Comparison of ENCODE assay signal across 10 cellular contexts in the genomic region with DNA sequence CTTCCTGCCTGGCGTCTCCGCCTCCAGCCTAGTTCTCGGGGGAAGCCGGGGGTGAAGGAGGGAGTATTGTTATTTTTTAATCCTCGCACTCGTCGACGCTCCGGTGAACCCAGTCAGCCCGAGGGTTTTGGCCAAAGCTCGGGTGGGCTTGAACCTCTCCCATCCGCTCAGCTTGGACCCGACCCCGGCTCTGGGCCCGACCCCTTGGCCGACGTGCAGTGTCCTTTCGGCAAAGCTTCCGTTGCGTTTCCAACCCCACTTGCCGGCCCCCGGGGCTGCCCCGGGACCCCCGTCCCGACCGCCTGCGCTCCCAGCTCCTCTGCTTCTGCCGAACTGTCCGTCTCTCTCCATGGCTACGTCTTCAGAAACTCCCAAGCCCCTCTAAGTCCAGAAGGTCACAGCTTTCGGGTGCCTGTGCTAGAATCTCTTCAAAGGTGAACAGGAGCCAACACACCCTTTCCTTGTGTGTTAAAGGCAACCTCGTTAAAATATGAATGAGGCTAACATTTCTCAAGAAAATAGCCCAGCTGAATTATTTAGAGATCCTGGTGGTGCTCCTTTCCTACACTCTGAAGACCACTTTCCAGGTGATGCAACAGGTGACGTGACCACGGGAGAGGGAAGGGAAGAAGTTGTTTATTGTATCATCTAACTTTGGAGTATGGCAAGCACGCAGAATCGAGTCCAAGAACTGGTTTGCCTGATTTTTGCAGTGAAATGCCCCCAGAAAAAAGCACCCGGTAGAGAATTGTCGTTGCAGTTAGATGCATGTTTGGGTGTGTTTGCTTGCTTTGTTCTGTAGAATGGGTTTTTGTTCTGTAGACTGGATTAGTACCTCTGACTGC. TPM values are rescaled to one million over a fixed set of nuclear protein-coding genes. Genes with fewer than 3 reads are reported as not detected.
DNase-seq lines count a peak whose midpoint lies in the region; ATAC-seq and TF ChIP-seq lines count a peak whose summit lies in the region.
"Had no signal": no experiment of that assay in that cellular context is flagged by ENCODE, and none has a peak within 500 bp of the region (broad histone marks: within the 10 kb centered on the region; RNA-seq: fewer than 3 reads in every experiment).

No MANE protein-coding gene starts in this region.

- peak overlapping the region; percentile 84 for H3K27ac ChIP-seq in CD4-positive, CD25-positive, alpha-beta regulatory T cell (ENCODE audit: insufficient read depth, low read length, poor library complexity, severe bottlenecking)
- peak overlapping the region; percentile 89 to 93 for H3K27ac ChIP-seq in tibial artery

- no peaks in the 10 kb centered on the region for H3K9me3 ChIP-seq in CD4-positive, CD25-positive, alpha-beta regulatory T cell (ENCODE audit: control insufficient read depth in 2 of 2, low read length in 2 of 2)
- no peaks in the 10 kb centered on the region for H3K9me3 ChIP-seq in tibial artery

- H3K27me3 Mint-ChIP-seq in CD4-positive, CD25-positive, alpha-beta regulatory T cell: peaks cover 7% of the 10 kb centered on the region
- no peaks in the 10 kb centered on the region for H3K27me3 Mint-ChIP-seq in effector memory CD8-positive, alpha-beta T cell
- peaks cover 1% of the 10 kb centered on the region for H3K27me3 Mint-ChIP-seq in activated T-helper 2 cell treated with anti-CD3 and anti-CD28 coated beads, Interferon-gamma antibody, Interleukin-2, Interleukin-4, amounts not matched to agents 10 μg/mL and 5 μg/mL and 100 μg/mL, durations not matched to agents 14 hours and 24 hours and 36 hours (ENCODE audit: low read depth)
- H3K27me3 Mint-ChIP-seq: naive B cell had no signal

- TF ChIP-seq CTCF in kidney epithelial cell (IDR thresholded peaks at IDR 0.05; ENCODE audit: insufficient read depth, low read length, poor library complexity, severe bottlenecking): no peak
- no peak for TF ChIP-seq CTCF in tibial artery (IDR thresholded peaks at IDR 0.05)

- ATAC-seq in CD4-positive, CD25-positive, alpha-beta regulatory T cell (ENCODE audit: low read depth in 2 of 2): no peak
- peak; percentile 2 for ATAC-seq in HG03354 (IDR thresholded peaks at IDR 0.05; ENCODE audit: poor library complexity, severe bottlenecking, unreplicated experiment)
- no peak for ATAC-seq in effector memory CD8-positive, alpha-beta T cell (replicated peaks)

- H3K9me3 Mint-ChIP-seq in CD4-positive, CD25-positive, alpha-beta regulatory T cell: no peaks in the 10 kb centered on the region
- no peaks in the 10 kb centered on the region for H3K9me3 Mint-ChIP-seq in effector memory CD8-positive, alpha-beta T cell
- H3K9me3 Mint-ChIP-seq in activated T-helper 2 cell treated with anti-CD3 and anti-CD28 coated beads, Interferon-gamma antibody, Interleukin-2, Interleukin-4, amounts not matched to agents 10 μg/mL and 5 μg/mL and 100 μg/mL, durations not matched to agents 14 hours and 24 hours and 36 hours: no peaks in the 10 kb centered on the region
- H3K9me3 Mint-ChIP-seq: IgD-negative memory B cell had no signal

- intact Hi-C loops in tibial artery (cut with DNase I; ENCODE audit: low total_unique reads): loop anchor here (2.0 to 10.0 kb wide), 3 partner anchors 201 to 317 kb away; partner anchors contain the start of genes ADSS2 and HNRNPU
- intact Hi-C loops in activated T-helper 2 cell treated with anti-CD3 and anti-CD28 coated beads, Interferon-gamma antibody, Interleukin-2, Interleukin-4, amounts not matched to agents 10 μg/mL and 5 μg/mL and 100 μg/mL, durations not matched to agents 14 hours and 24 hours and 36 hours (cut with micrococcal nuclease): loop anchor here (2.0 to 5.0 kb wide), 3 partner anchors 74 to 803 kb away; partner anchors contain the start of gene AKT3

- peaks cover 14 to 34% (median 28%) of the 10 kb centered on the region in 4 donors for H3K4me1 Mint-ChIP-seq in CD4-positive, CD25-positive, alpha-beta regulatory T cell
- H3K4me1 Mint-ChIP-seq in effector memory CD8-positive, alpha-beta T cell (ENCODE audit: low read depth in 2 of 2): peaks cover 23 to 30% of the 10 kb centered on the region in 2 donors
- peaks cover 26% of the 10 kb centered on the region for H3K4me1 Mint-ChIP-seq in activated T-helper 2 cell treated with anti-CD3 and anti-CD28 coated beads, Interferon-gamma antibody, Interleukin-2, Interleukin-4, amounts not matched to agents 10 μg/mL and 5 μg/mL and 100 μg/mL, durations not matched to agents 14 hours and 24 hours and 36 hours (ENCODE audit: low read depth)

- peaks cover 6% of the 10 kb centered on the region for H3K36me3 ChIP-seq in CD4-positive, CD25-positive, alpha-beta regulatory T cell (ENCODE audit: control insufficient read depth, insufficient read depth, low read length)
- H3K36me3 ChIP-seq in kidney epithelial cell (ENCODE audit: control insufficient read depth, insufficient read depth, low read length): no peaks in the 10 kb centered on the region
- H3K36me3 ChIP-seq in tibial artery: no peaks in the 10 kb centered on the region

- H3K4me3 ChIP-seq in CD4-positive, CD25-positive, alpha-beta regulatory T cell (ENCODE audit: low read depth, low read length): peak overlapping the region; percentile 92
- H3K4me3 ChIP-seq in kidney epithelial cell (ENCODE audit: low read depth, low read length): peak overlapping the region; percentile 80
- H3K4me3 ChIP-seq in tibial artery: peak overlapping the region; percentile 81 to 85

- H3K36me3 Mint-ChIP-seq in CD4-positive, CD25-positive, alpha-beta regulatory T cell: peaks cover 19% of the 10 kb centered on the region
- H3K36me3 Mint-ChIP-seq in effector memory CD8-positive, alpha-beta T cell (ENCODE audit: insufficient read depth): peaks cover 10% of the 10 kb centered on the region
- peaks cover 25% of the 10 kb centered on the region for H3K36me3 Mint-ChIP-seq in activated T-helper 2 cell treated with anti-CD3 and anti-CD28 coated beads, Interferon-gamma antibody, Interleukin-2, Interleukin-4, amounts not matched to agents 10 μg/mL and 5 μg/mL and 100 μg/mL, durations not matched to agents 14 hours and 24 hours and 36 hours (ENCODE audit: low read depth)
- H3K36me3 Mint-ChIP-seq: IgD-negative memory B cell had no signal

- no peak overlapping the region for H3K27ac Mint-ChIP-seq in CD4-positive, CD25-positive, alpha-beta regulatory T cell
- no peak overlapping the region for H3K27ac Mint-ChIP-seq in effector memory CD8-positive, alpha-beta T cell
- H3K27ac Mint-ChIP-seq in activated T-helper 2 cell treated with anti-CD3 and anti-CD28 coated beads, Interferon-gamma antibody, Interleukin-2, Interleukin-4, amounts not matched to agents 10 μg/mL and 5 μg/mL and 100 μg/mL, durations not matched to agents 14 hours and 24 hours and 36 hours: no peak overlapping the region

- no peak overlapping the region for H3K4me3 Mint-ChIP-seq in CD4-positive, CD25-positive, alpha-beta regulatory T cell
- no peak overlapping the region for H3K4me3 Mint-ChIP-seq in effector memory CD8-positive, alpha-beta T cell
- no peak overlapping the region for H3K4me3 Mint-ChIP-seq in activated T-helper 2 cell treated with anti-CD3 and anti-CD28 coated beads, Interferon-gamma antibody, Interleukin-2, Interleukin-4, amounts not matched to agents 10 μg/mL and 5 μg/mL and 100 μg/mL, durations not matched to agents 14 hours and 24 hours and 36 hours (ENCODE audit: low read depth)

- peak in 1 of 3 donors; percentile 21 for DNase-seq in CD4-positive, CD25-positive, alpha-beta regulatory T cell
- peak; percentile 29 for DNase-seq in amniotic epithelial cell (ENCODE audit: low read depth)
- DNase-seq in kidney epithelial cell (ENCODE audit: low read depth): no peak
- DNase-seq in tibial artery: peak in 1 of 2 donors; percentile 70
- DNase-seq in effector memory CD8-positive, alpha-beta T cell: no peak
- DNase-seq in activated T-helper 2 cell treated with anti-CD3 and anti-CD28 coated beads, Interferon-gamma antibody, Interleukin-2, Interleukin-4, amounts not matched to agents 10 μg/mL and 5 μg/mL and 100 μg/mL, durations not matched to agents 14 hours and 24 hours and 36 hours (ENCODE audit: low spot score): no peak
- DNase-seq in NCI-H1436 (lab: John Stamatoyannopoulos, UW): no peak

- no peaks in the 10 kb centered on the region for H3K27me3 ChIP-seq in CD4-positive, CD25-positive, alpha-beta regulatory T cell (ENCODE audit: control insufficient read depth, insufficient read depth, low read length)
- H3K27me3 ChIP-seq in kidney epithelial cell (ENCODE audit: control insufficient read depth, insufficient read depth, low read length) (no peaks in the 10 kb centered on the region), tibial artery (no peaks in the 10 kb centered on the region)

- peaks cover 36% of the 10 kb centered on the region for H3K4me1 ChIP-seq in CD4-positive, CD25-positive, alpha-beta regulatory T cell (ENCODE audit: control insufficient read depth, insufficient read depth, low read length, poor library complexity, severe bottlenecking)
- peaks cover 0 to 48% (median 31%) of the 10 kb centered on the region in 4 donors for H3K4me1 ChIP-seq in tibial artery

RNA-seq across cellular contexts. Expression of gene DESI2, which starts 0.7 kb away (rescaled TPM):
- total RNA-seq in CD4-positive, CD25-positive, alpha-beta regulatory T cell: 21.1 TPM
- 10 to 100 TPM; 15.6 to 23.7 (median 17.8) TPM for polyA plus RNA-seq in CD4-positive, CD25-positive, alpha-beta regulatory T cell
- total RNA-seq in kidney epithelial cell: 53.2 and 55.0 TPM in 2 replicates
- total RNA-seq in activated T-helper 2 cell treated with anti-CD3 and anti-CD28 coated beads, Interferon-gamma antibody, Interleukin-2, Interleukin-4, amounts not matched to agents 10 μg/mL and 5 μg/mL and 100 μg/mL, durations not matched to agents 14 hours and 24 hours and 36 hours: 27.4 TPM in 2 replicates
